8 cellular contexts compared by ENCODE assay signal in the genomic region with DNA sequence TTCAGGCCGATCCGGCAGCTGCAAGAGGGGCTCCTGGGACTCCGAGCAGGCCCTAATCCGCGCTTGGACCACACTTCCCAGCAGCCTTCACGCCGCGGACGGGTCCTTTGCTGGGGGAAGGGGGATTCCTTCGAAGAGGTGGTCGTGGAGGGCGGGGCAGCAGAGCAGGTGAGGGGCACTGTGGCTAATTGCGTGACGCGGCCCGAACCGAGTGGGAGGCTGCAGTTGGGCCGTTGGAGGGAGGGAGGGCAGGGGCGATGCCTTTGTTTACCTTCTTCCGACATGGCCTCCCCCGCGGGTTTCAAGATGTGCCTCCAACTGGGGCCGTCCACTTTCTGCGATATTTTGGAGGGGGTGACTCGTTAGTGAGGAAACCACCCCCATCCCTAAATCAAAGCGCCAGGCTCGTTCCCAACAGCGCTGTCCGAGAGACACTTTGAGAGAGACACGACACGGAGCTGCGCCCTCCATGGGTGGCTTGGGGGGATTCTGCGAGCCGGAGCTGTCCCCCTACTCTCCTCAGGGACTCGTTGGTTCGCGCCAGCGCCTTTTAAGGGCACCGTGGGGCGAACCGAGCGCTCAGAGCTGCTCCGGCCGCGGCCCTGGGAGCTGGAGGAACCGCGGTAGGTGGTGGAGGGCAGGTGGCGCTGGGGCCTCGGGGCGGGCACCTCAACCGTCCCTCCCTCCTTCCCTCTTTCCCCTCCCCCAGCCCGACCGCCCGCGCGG. TPM values are rescaled to one million over a fixed set of nuclear protein-coding genes. Genes with fewer than 3 reads are reported as not detected.
DNase-seq lines count a peak whose midpoint lies in the region; ATAC-seq and TF ChIP-seq lines count a peak whose summit lies in the region.

A gene (plus strand): TSS at position 582 of the 726 bp plus-strand sequence. CDS start 3,070 bp downstream, outside the sequence.

- peak within 1 kb of the TSS; percentile 99 for H3K27ac ChIP-seq in temporal lobe (ENCODE audit: low read depth, low read length)

- no peaks in the 10 kb centered on the region for H3K9me3 Mint-ChIP-seq in activated naive CD4-positive, alpha-beta T cell treated with anti-CD3 and anti-CD28 coated beads, Interleukin-2, amount 50 U/mL, for 24 hours

- CTCF ChIA-PET in HEK293T (lab: Yijun Ruan, JAX) = interaction anchor here (0.6 to 4.0 kb wide), 2 partner anchors 15 to 119 kb away, joined by 4 to 39 read pairs; a partner anchor contains a TSS

- DNase-seq in GM04504 (ENCODE audit: low read depth) = peak; percentile 85
- DNase-seq in HEK293T (ENCODE audit: extremely low spot score) = peak; percentile 82
- peak; percentile 94 for DNase-seq in NAMALWA (ENCODE audit: low spot score)
- peak; percentile 90 for DNase-seq in globus pallidus (ENCODE audit: low spot score)
- DNase-seq in omental fat pad (ENCODE audit: low spot score) = peak; percentile 87

- TF ChIP-seq CTCF in omental fat pad (IDR thresholded peaks at IDR 0.05) = no peak

- ATAC-seq in SK-N-SH treated with all-trans-retinoic acid at 6 μM for 48 hours (peak; percentile 97), omental fat pad (ENCODE audit: low FRiP score) (peak; percentile 96)

- H3K4me1 Mint-ChIP-seq in activated naive CD4-positive, alpha-beta T cell treated with anti-CD3 and anti-CD28 coated beads, Interleukin-2, amount 50 U/mL, for 24 hours = peaks cover 38% of the 10 kb centered on the region

- H3K36me3 Mint-ChIP-seq in activated naive CD4-positive, alpha-beta T cell treated with anti-CD3 and anti-CD28 coated beads, Interleukin-2, amount 50 U/mL, for 24 hours = peaks cover 6% of the 10 kb centered on the region

- H3K4me3 Mint-ChIP-seq in activated naive CD4-positive, alpha-beta T cell treated with anti-CD3 and anti-CD28 coated beads, Interleukin-2, amount 50 U/mL, for 24 hours = peak within 1 kb of the TSS; percentile 86

- peak within 1 kb of the TSS; percentile 97 for H3K27ac Mint-ChIP-seq in activated naive CD4-positive, alpha-beta T cell treated with anti-CD3 and anti-CD28 coated beads, Interleukin-2, amount 50 U/mL, for 24 hours

- no peaks in the 10 kb centered on the region for H3K27me3 Mint-ChIP-seq in activated naive CD4-positive, alpha-beta T cell treated with anti-CD3 and anti-CD28 coated beads, Interleukin-2, amount 50 U/mL, for 24 hours

- POLR2A ChIA-PET in HEK293T (lab: Yijun Ruan, JAX) = interaction anchor here (0.6 to 8.2 kb wide), 16 partner anchors 8 to 424 kb away, joined by 3 to 124 read pairs (median 4); a partner anchor contains a TSS

TF ChIP-seq in HEK293T, 16 proteins besides CTCF, POLR2A, EP300 and RAD21:
- TF ChIP-seq NFRKB (IDR thresholded peaks at IDR 0.05) = no peak
- TF ChIP-seq L3MBTL2 (conservative IDR thresholded peaks at IDR 0.05) = 0 out of 2 replicates have a peak, but pooled peaks have one; percentile 24
- no peak for TF ChIP-seq ARNT (IDR thresholded peaks at IDR 0.05)
- peak; percentile 98 for TF ChIP-seq FOXK2 (IDR thresholded peaks at IDR 0.05)
- peak; percentile 93 for TF ChIP-seq ELF4 (IDR thresholded peaks at IDR 0.05)
- TF ChIP-seq TARDBP (IDR thresholded peaks at IDR 0.05) = no peak
- TF ChIP-seq ZNF384 (IDR thresholded peaks at IDR 0.05) = no peak
- TF ChIP-seq SUZ12 (IDR thresholded peaks at IDR 0.05) = no peak
- TF ChIP-seq CTBP1 (IDR thresholded peaks at IDR 0.05; ENCODE audit: borderline replicate concordance) = no peak
- peak; percentile 99 for TF ChIP-seq FOXM1 (IDR thresholded peaks at IDR 0.05; ENCODE audit: borderline replicate concordance)
- no peak for TF ChIP-seq FOXA1 (IDR thresholded peaks at IDR 0.05)
- TF ChIP-seq SP1 (IDR thresholded peaks at IDR 0.05) = peak; percentile 14; the same call in 1 of the 2 replicates
- TF ChIP-seq, protein P1, sequence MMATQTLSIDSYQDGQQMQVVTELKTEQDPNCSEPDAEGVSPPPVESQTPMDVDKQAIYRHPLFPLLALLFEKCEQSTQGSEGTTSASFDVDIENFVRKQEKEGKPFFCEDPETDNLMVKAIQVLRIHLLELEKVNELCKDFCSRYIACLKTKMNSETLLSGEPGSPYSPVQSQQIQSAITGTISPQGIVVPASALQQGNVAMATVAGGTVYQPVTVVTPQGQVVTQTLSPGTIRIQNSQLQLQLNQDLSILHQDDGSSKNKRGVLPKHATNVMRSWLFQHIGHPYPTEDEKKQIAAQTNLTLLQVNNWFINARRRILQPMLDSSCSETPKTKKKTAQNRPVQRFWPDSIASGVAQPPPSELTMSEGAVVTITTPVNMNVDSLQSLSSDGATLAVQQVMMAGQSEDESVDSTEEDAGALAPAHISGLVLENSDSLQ (IDR thresholded peaks at IDR 0.05) = peak; percentile 35; the same call in 1 of the 2 replicates
- no peak for TF ChIP-seq HDGF (IDR thresholded peaks at IDR 0.05; ENCODE audit: borderline replicate concordance)
- peak; percentile 98 for TF ChIP-seq BHLHE40 (IDR thresholded peaks at IDR 0.05; ENCODE audit: borderline replicate concordance)
- peak; percentile 43; the same call in 1 of the 2 replicates for TF ChIP-seq LEF1 (IDR thresholded peaks at IDR 0.05; ENCODE audit: borderline replicate concordance)

TF ChIP-seq in SK-N-SH treated with all-trans-retinoic acid at 6 μM for 48 hours, 23 proteins besides CTCF, POLR2A, EP300 and RAD21:
- 0 out of 2 replicates have a peak, but pooled peaks have one; percentile 10 for TF ChIP-seq ZFP3 (CRISPR knock-in tag; IDR thresholded peaks at IDR 0.05)
- TF ChIP-seq, protein P2, sequence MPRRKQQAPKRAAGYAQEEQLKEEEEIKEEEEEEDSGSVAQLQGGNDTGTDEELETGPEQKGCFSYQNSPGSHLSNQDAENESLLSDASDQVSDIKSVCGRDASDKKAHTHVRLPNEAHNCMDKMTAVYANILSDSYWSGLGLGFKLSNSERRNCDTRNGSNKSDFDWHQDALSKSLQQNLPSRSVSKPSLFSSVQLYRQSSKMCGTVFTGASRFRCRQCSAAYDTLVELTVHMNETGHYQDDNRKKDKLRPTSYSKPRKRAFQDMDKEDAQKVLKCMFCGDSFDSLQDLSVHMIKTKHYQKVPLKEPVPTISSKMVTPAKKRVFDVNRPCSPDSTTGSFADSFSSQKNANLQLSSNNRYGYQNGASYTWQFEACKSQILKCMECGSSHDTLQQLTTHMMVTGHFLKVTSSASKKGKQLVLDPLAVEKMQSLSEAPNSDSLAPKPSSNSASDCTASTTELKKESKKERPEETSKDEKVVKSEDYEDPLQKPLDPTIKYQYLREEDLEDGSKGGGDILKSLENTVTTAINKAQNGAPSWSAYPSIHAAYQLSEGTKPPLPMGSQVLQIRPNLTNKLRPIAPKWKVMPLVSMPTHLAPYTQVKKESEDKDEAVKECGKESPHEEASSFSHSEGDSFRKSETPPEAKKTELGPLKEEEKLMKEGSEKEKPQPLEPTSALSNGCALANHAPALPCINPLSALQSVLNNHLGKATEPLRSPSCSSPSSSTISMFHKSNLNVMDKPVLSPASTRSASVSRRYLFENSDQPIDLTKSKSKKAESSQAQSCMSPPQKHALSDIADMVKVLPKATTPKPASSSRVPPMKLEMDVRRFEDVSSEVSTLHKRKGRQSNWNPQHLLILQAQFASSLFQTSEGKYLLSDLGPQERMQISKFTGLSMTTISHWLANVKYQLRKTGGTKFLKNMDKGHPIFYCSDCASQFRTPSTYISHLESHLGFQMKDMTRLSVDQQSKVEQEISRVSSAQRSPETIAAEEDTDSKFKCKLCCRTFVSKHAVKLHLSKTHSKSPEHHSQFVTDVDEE (CRISPR knock-in tag; IDR thresholded peaks at IDR 0.05) = 0 out of 2 replicates have a peak, but pooled peaks have one; percentile 35
- TF ChIP-seq, protein P3, sequence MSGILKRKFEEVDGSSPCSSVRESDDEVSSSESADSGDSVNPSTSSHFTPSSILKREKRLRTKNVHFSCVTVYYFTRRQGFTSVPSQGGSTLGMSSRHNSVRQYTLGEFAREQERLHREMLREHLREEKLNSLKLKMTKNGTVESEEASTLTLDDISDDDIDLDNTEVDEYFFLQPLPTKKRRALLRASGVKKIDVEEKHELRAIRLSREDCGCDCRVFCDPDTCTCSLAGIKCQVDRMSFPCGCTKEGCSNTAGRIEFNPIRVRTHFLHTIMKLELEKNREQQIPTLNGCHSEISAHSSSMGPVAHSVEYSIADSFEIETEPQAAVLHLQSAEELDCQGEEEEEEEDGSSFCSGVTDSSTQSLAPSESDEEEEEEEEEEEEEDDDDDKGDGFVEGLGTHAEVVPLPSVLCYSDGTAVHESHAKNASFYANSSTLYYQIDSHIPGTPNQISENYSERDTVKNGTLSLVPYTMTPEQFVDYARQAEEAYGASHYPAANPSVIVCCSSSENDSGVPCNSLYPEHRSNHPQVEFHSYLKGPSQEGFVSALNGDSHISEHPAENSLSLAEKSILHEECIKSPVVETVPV (CRISPR knock-in tag; IDR thresholded peaks at IDR 0.05) = no peak
- TF ChIP-seq RARB (CRISPR knock-in tag; IDR thresholded peaks at IDR 0.05) = 0 out of 2 replicates have a peak, but pooled peaks have one; percentile 59
- peak; percentile 35; the same call in 1 of the 2 replicates for TF ChIP-seq ZNF70 (CRISPR knock-in tag; IDR thresholded peaks at IDR 0.05)
- peak; percentile 82; the same call in 1 of the 2 replicates for TF ChIP-seq GLIS3 (CRISPR knock-in tag; IDR thresholded peaks at IDR 0.05)
- TF ChIP-seq PPARA (CRISPR knock-in tag; IDR thresholded peaks at IDR 0.05; ENCODE audit: borderline replicate concordance) = no peak
- no peak for TF ChIP-seq ZNF8 (CRISPR knock-in tag; IDR thresholded peaks at IDR 0.05)
- no peak for TF ChIP-seq ZFP30 (CRISPR knock-in tag; IDR thresholded peaks at IDR 0.05)
- 0 out of 2 replicates have a peak, but pooled peaks have one; percentile 41 for TF ChIP-seq ZC3H10 (CRISPR knock-in tag; IDR thresholded peaks at IDR 0.05)
- TF ChIP-seq, protein P4, sequence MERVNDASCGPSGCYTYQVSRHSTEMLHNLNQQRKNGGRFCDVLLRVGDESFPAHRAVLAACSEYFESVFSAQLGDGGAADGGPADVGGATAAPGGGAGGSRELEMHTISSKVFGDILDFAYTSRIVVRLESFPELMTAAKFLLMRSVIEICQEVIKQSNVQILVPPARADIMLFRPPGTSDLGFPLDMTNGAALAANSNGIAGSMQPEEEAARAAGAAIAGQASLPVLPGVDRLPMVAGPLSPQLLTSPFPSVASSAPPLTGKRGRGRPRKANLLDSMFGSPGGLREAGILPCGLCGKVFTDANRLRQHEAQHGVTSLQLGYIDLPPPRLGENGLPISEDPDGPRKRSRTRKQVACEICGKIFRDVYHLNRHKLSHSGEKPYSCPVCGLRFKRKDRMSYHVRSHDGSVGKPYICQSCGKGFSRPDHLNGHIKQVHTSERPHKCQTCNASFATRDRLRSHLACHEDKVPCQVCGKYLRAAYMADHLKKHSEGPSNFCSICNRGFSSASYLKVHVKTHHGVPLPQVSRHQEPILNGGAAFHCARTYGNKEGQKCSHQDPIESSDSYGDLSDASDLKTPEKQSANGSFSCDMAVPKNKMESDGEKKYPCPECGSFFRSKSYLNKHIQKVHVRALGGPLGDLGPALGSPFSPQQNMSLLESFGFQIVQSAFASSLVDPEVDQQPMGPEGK (CRISPR knock-in tag; IDR thresholded peaks at IDR 0.05; ENCODE audit: borderline replicate concordance) = peak; percentile 77; the same call in 1 of the 2 replicates
- TF ChIP-seq ESRRG (CRISPR knock-in tag; IDR thresholded peaks at IDR 0.05) = peak; percentile 24; the same call in 1 of the 2 replicates
- no peak; the same call in 1 of the 2 replicates for TF ChIP-seq ARNTL (CRISPR knock-in tag; IDR thresholded peaks at IDR 0.05; ENCODE audit: borderline replicate concordance, low read depth)

RNA-seq across cellular contexts. Expression of the gene that starts here (rescaled TPM):
- total RNA-seq in omental fat pad (10 to 100 TPM; 21.9 to 38.7 (median 25.3) TPM), temporal lobe (16.0 TPM)

Comparison
In these comparisons a context has a peak if more than half of its experiments do, and no peak if none do; other contexts are left out.
1. Peak in every context shown above with its lines: DNase-seq, ATAC-seq and H3K27ac ChIP-seq.